11 cellular contexts compared by ENCODE assay signal in the genomic region with DNA sequence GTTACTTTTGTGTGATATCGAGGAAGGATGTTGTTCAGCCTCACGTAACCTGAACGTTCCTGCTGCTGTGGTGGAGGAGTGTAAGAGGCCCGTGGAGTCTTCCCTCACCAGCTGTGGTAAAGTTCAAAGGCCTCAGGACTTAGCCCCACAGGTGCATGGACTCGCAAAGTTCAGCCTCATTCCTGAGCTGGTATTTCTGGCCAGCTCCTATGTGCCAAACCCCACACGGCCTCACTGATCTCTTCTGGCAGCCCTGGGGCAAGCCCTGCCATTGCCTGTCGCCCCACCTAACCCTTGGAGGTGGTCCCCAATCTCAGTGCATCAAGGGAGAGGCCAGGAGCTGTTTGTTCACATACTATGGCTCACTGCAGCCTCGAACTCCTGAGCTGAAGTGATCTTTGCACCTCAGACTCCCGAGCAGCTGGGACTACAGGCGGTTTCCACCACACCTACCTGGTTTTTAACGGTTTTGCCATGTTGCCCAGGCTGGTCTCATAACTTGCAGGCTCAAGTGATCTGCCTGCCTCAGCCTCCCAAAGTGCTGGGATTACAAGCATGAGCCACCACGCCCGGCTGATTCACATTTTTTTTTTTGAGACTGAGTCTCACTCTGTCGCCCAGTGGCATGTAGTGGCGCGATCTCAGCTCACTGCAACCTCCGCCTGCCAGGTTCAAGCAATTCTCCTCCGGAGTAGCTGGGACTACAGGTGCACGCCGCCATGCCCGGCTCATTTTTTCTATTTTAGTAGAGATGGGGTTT. TPM values are rescaled to one million over a fixed set of nuclear protein-coding genes. Genes with fewer than 3 reads are reported as not detected.
DNase-seq lines count a peak whose midpoint lies in the region; ATAC-seq and TF ChIP-seq lines count a peak whose summit lies in the region.
"Had no signal": no experiment of that assay in that cellular context is flagged by ENCODE, and none has a peak within 500 bp of the region (broad histone marks: within the 10 kb centered on the region; RNA-seq: fewer than 3 reads in every experiment).

No MANE protein-coding gene starts in this region.

- H3K36me3 Mint-ChIP-seq in activated CD4-positive, alpha-beta T cell treated with anti-CD3 and anti-CD28 coated beads, Interleukin-2, amount 10 ng/mL, durations not matched to agents 24 days and 14 days (ENCODE audit: low read depth): peaks cover 14% of the 10 kb centered on the region
- H3K36me3 Mint-ChIP-seq in activated CD8-positive, alpha-beta T cell treated with anti-CD3 and anti-CD28 coated beads for 36 hours (ENCODE audit: low read depth): peaks cover 30% of the 10 kb centered on the region

- intact Hi-C loops in activated CD4-positive, alpha-beta T cell treated with anti-CD3 and anti-CD28 coated beads, Interleukin-2, amount 10 ng/mL, durations not matched to agents 24 days and 14 days (cut with micrococcal nuclease): loop anchor here (5.0 kb wide), 3 partner anchors 39 to 219 kb away; partner anchors contain the start of genes IRF7 and SLC25A22
- intact Hi-C loops in activated CD8-positive, alpha-beta T cell treated with anti-CD3 and anti-CD28 coated beads for 36 hours (cut with micrococcal nuclease): no loop called here
- intact Hi-C loops in spleen (cut with DNase I; ENCODE audit: low total_unique reads): no loop called here

- POLR2A ChIA-PET in activated CD8-positive, alpha-beta T cell treated with anti-CD3 and anti-CD28 coated beads for 36 hours (lab: Charles Lee): interaction anchor here (1.1 to 2.0 kb wide), 6 partner anchors 9 to 115 kb away, joined by 4 to 7 read pairs (median 4); no protein-coding TSS in a partner anchor

- WGBS in spleen, 5 donors: 70 to 82% (median 76%) methylated on average over 20 to 21 of the region's 21 CpGs

- H3K36me3 ChIP-seq in spleen: peaks cover 0 to 39% (median 21%) of the 10 kb centered on the region in 6 donors

- no peak for DNase-seq in activated CD4-positive, alpha-beta T cell treated with anti-CD3 and anti-CD28 coated beads, Interleukin-2, amount 10 ng/mL, durations not matched to agents 24 days and 14 days
- no peak for DNase-seq in activated CD4-positive, alpha-beta T cell treated with anti-CD3 and anti-CD28 coated beads, Interleukin-2, amount 50 U/mL, for 48 hours
- no peak for DNase-seq in activated CD8-positive, alpha-beta T cell treated with anti-CD3 and anti-CD28 coated beads for 36 hours
- DNase-seq in foreskin fibroblast (no peak), spleen (no peak), NCI-H2029 (lab: John Stamatoyannopoulos, UW) (no peak), DMS114 treated with DMSO at 0.1 percent for 48 hours (lab: John Stamatoyannopoulos, UW; ENCODE audit: unreplicated experiment) (no peak)

- TF ChIP-seq POLR2A in spleen (IDR thresholded peaks at IDR 0.05): no peak

- CTCF ChIA-PET in activated CD8-positive, alpha-beta T cell treated with anti-CD3 and anti-CD28 coated beads for 36 hours (lab: Charles Lee): interaction anchor here (1.6 kb wide), 1 partner anchor 24 kb away, joined by 3 read pairs; no protein-coding TSS in a partner anchor

- no peak overlapping the region for H3K27ac ChIP-seq in spleen
- H3K27ac ChIP-seq: SJSA1, tibial nerve had no signal

- H3K27me3 Mint-ChIP-seq in activated CD4-positive, alpha-beta T cell treated with anti-CD3 and anti-CD28 coated beads, Interleukin-2, amount 10 ng/mL, durations not matched to agents 24 days and 14 days: peaks cover 4% of the 10 kb centered on the region
- peaks cover 11% of the 10 kb centered on the region for H3K27me3 Mint-ChIP-seq in activated CD8-positive, alpha-beta T cell treated with anti-CD3 and anti-CD28 coated beads for 36 hours

- H3K27me3 ChIP-seq in spleen (replicated peaks in 1 of 7): peaks cover 0 to 16% (median 14%) of the 10 kb centered on the region in 7 donors
- H3K27me3 ChIP-seq: tibial nerve had no signal

- no peak for TF ChIP-seq CTCF in activated CD8-positive, alpha-beta T cell treated with anti-CD3 and anti-CD28 coated beads for 36 hours (IDR thresholded peaks at IDR 0.05)
- TF ChIP-seq CTCF in foreskin fibroblast (IDR thresholded peaks at IDR 0.05; ENCODE audit: low read depth, low read length) (no peak), spleen (IDR thresholded peaks at IDR 0.05 in 8 of 11, conservative IDR thresholded peaks at IDR 0.05 in 3 of 11) (no peak)

- no peak for ATAC-seq in activated CD8-positive, alpha-beta T cell treated with anti-CD3 and anti-CD28 coated beads for 36 hours
- ATAC-seq in GM21447 (IDR thresholded peaks at IDR 0.05; ENCODE audit: unreplicated experiment): no peak

- peak overlapping the region; percentile 53 for H3K27ac Mint-ChIP-seq in activated CD4-positive, alpha-beta T cell treated with anti-CD3 and anti-CD28 coated beads, Interleukin-2, amount 10 ng/mL, durations not matched to agents 24 days and 14 days
- H3K27ac Mint-ChIP-seq in activated CD8-positive, alpha-beta T cell treated with anti-CD3 and anti-CD28 coated beads for 36 hours: peak overlapping the region; percentile 87

- H3K4me1 Mint-ChIP-seq in activated CD4-positive, alpha-beta T cell treated with anti-CD3 and anti-CD28 coated beads, Interleukin-2, amount 10 ng/mL, durations not matched to agents 24 days and 14 days: peaks cover 34% of the 10 kb centered on the region
- peaks cover 47% of the 10 kb centered on the region for H3K4me1 Mint-ChIP-seq in activated CD8-positive, alpha-beta T cell treated with anti-CD3 and anti-CD28 coated beads for 36 hours (ENCODE audit: low read depth)

- no peaks in the 10 kb centered on the region for H3K9me3 Mint-ChIP-seq in activated CD4-positive, alpha-beta T cell treated with anti-CD3 and anti-CD28 coated beads, Interleukin-2, amount 10 ng/mL, durations not matched to agents 24 days and 14 days
- no peaks in the 10 kb centered on the region for H3K9me3 Mint-ChIP-seq in activated CD8-positive, alpha-beta T cell treated with anti-CD3 and anti-CD28 coated beads for 36 hours

- peak overlapping the region; percentile 84 for H3K4me3 Mint-ChIP-seq in activated CD4-positive, alpha-beta T cell treated with anti-CD3 and anti-CD28 coated beads, Interleukin-2, amount 10 ng/mL, durations not matched to agents 24 days and 14 days
- H3K4me3 Mint-ChIP-seq in activated CD8-positive, alpha-beta T cell treated with anti-CD3 and anti-CD28 coated beads for 36 hours: peak overlapping the region; percentile 79

- H3K4me1 ChIP-seq in spleen: peaks cover 31 to 73% (median 60%) of the 10 kb centered on the region in 6 donors

- peak overlapping the region; percentile 72 to 96 for H3K4me3 ChIP-seq in foreskin fibroblast (ENCODE audit: low read depth in 1 of 2, low read length in 2 of 2)
- H3K4me3 ChIP-seq in spleen: peak overlapping the region in 5 of 8 donors; percentile 82 to 94 (median 84)

- H3K9me3 ChIP-seq in spleen: no peaks in the 10 kb centered on the region
- H3K9me3 ChIP-seq: SJSA1, tibial nerve had no signal

RNA-seq across cellular contexts. Expression of gene PHRF1, which starts 2.2 kb away (rescaled TPM):
- 54.8 and 57.4 TPM in 2 replicates for total RNA-seq in activated CD4-positive, alpha-beta T cell treated with anti-CD3 and anti-CD28 coated beads, Interleukin-2, amount 10 ng/mL, durations not matched to agents 24 days and 14 days
- 10 to 100 TPM; 43.1 to 44.5 TPM for total RNA-seq in activated CD8-positive, alpha-beta T cell treated with anti-CD3 and anti-CD28 coated beads for 36 hours
- total RNA-seq in spleen: 10 to 100 TPM; 24.2 to 41.5 (median 33.2) TPM
- polyA plus RNA-seq in spleen: 10 to 100 TPM in 1 of 3 donors, 1 to 10 TPM in 2; 7.3 to 27.6 (median 8.4) TPM

RNA-seq across cellular contexts. Expression of gene RASSF7, which starts 17.7 kb away (rescaled TPM):
- total RNA-seq in activated CD4-positive, alpha-beta T cell treated with anti-CD3 and anti-CD28 coated beads, Interleukin-2, amount 10 ng/mL, durations not matched to agents 24 days and 14 days: 21.8 and 23.1 TPM in 2 replicates
- total RNA-seq in activated CD8-positive, alpha-beta T cell treated with anti-CD3 and anti-CD28 coated beads for 36 hours: 10 to 100 TPM; 16.8 to 17.3 TPM
- total RNA-seq in spleen: 10 to 100 TPM in 6 of 7 donors, 1 to 10 TPM in 1; 8.3 to 39.6 (median 20.4) TPM
- 10 to 100 TPM; 29.7 to 34.5 (median 30.7) TPM for polyA plus RNA-seq in spleen

RNA-seq across cellular contexts. Expression of gene LMNTD2, which starts 17.9 kb away (rescaled TPM):
- 0.47 and 1.1 TPM in 2 replicates for total RNA-seq in activated CD4-positive, alpha-beta T cell treated with anti-CD3 and anti-CD28 coated beads, Interleukin-2, amount 10 ng/mL, durations not matched to agents 24 days and 14 days
- total RNA-seq in activated CD8-positive, alpha-beta T cell treated with anti-CD3 and anti-CD28 coated beads for 36 hours: 1 to 10 TPM in 1 of 2 experiments, under 1 TPM in 1; 0.88 to 1.3 TPM
- total RNA-seq in spleen: 10 to 100 TPM in 1 of 7 donors, 1 to 10 TPM in 6; 3.9 to 10.1 (median 6.3) TPM
- 1 to 10 TPM; 5.0 to 8.3 (median 5.1) TPM for polyA plus RNA-seq in spleen
- total RNA-seq: cerebellum had no signal

RNA-seq across cellular contexts. Expression of gene IRF7, which starts 37.3 kb away (rescaled TPM):
- total RNA-seq in activated CD4-positive, alpha-beta T cell treated with anti-CD3 and anti-CD28 coated beads, Interleukin-2, amount 10 ng/mL, durations not matched to agents 24 days and 14 days: 42.8 and 45.3 TPM in 2 replicates
- total RNA-seq in activated CD8-positive, alpha-beta T cell treated with anti-CD3 and anti-CD28 coated beads for 36 hours: 10 to 100 TPM; 34.6 to 37.5 TPM
- total RNA-seq in spleen: 10 to 100 TPM; 53.0 to 88.8 (median 85.3) TPM
- polyA plus RNA-seq in spleen: 10 to 100 TPM; 52.3 to 99.1 (median 73.9) TPM

RNA-seq across cellular contexts. Expression of gene LRRC56, which starts 41.1 kb away (rescaled TPM):
- total RNA-seq in activated CD4-positive, alpha-beta T cell treated with anti-CD3 and anti-CD28 coated beads, Interleukin-2, amount 10 ng/mL, durations not matched to agents 24 days and 14 days: 2.1 and 2.3 TPM in 2 replicates
- under 1 TPM; 0.67 to 0.99 TPM for total RNA-seq in activated CD8-positive, alpha-beta T cell treated with anti-CD3 and anti-CD28 coated beads for 36 hours
- total RNA-seq in spleen: 1 to 10 TPM; 1.0 to 3.3 (median 2.2) TPM
- 1 to 10 TPM; 2.2 to 4.6 (median 4.1) TPM for polyA plus RNA-seq in spleen
